In genomic region chr21:45035477-45035848, GRCh38 we compare ENCODE assay signal across 17 cellular contexts.
"Had no signal": no experiment of that assay in that cellular context is flagged by ENCODE, and none has a peak within 500 bp of the region (broad histone marks: within the 10 kb centered on the region; RNA-seq: fewer than 3 reads in every experiment).

No MANE protein-coding gene starts in this region.

- H3K27ac ChIP-seq: left lung had no signal

- ATAC-seq: activated CD4-positive, alpha-beta T cell treated with anti-CD3 and anti-CD28 coated beads for 36 hours; activated CD8-positive, alpha-beta T cell treated with anti-CD3 and anti-CD28 coated beads, Interleukin-2, amount 10 ng/mL, durations not matched to agents 7 days and 5 days; left lung; mucosa of descending colon had no signal

- H3K36me3 ChIP-seq: esophagus squamous epithelium, left lung, uterus had no signal

- H3K4me3 ChIP-seq: esophagus squamous epithelium, left lung, mucosa of descending colon, uterus had no signal

- H3K9me3 ChIP-seq: uterus had no signal

- H3K27me3 ChIP-seq: uterus had no signal

- DNase-seq: activated CD4-positive, alpha-beta T cell treated with anti-CD3 and anti-CD28 coated beads for 36 hours; activated CD4-positive, CD25-positive, alpha-beta regulatory T cell; activated CD8-positive, alpha-beta T cell treated with anti-CD3 and anti-CD28 coated beads, Interleukin-2, amount 10 ng/mL, durations not matched to agents 7 days and 5 days; activated gamma-delta T cell; activated naive CD4-positive, alpha-beta T cell treated with anti-CD3 and anti-CD28 coated beads, Interleukin-2, amount 10 ng/mL, durations not matched to agents 7 days and 5 days; activated naive CD8-positive, alpha-beta T cell treated with anti-CD3 and anti-CD28 coated beads, Interleukin-2, amount 10 ng/mL, durations not matched to agents 7 days and 5 days; caudate nucleus; dermis blood vessel endothelial cell; effector CD4-positive, alpha-beta T cell; esophagus squamous epithelium; foreskin melanocyte; mucosa of descending colon; stimulated activated CD4-positive, alpha-beta T cell treated with anti-CD3 and anti-CD28 coated beads, Interleukin-2, amount 100 ng/mL, for 48 hours; stimulated activated naive CD4-positive, alpha-beta T cell treated with Interleukin-2 at 50 U/mL for 16 hours; T-helper 1 cell had no signal
